Comparison of ENCODE assay signal across 24 cellular contexts in genomic region chr2:141701610-141702009, GRCh38.
DNase-seq lines count a peak whose midpoint lies in the region; ATAC-seq, FAIRE-seq and TF ChIP-seq lines count a peak whose summit lies in the region.
"Had no signal": no experiment of that assay in that cellular context is flagged by ENCODE, and none has a peak within 500 bp of the region (broad histone marks: within the 10 kb centered on the region; RNA-seq: fewer than 3 reads in every experiment).

No MANE protein-coding gene starts in this region.

- TF ChIP-seq EP300 in HepG2 (IDR thresholded peaks at IDR 0.05; ENCODE audit: low read depth in 2 of 2, low read length in 2 of 2) (no peak), HepG2 (CRISPR knock-in tag; IDR thresholded peaks at IDR 0.05; ENCODE audit: borderline replicate concordance) (no peak)

- intact Hi-C loops in HepG2 (cut with micrococcal nuclease; ENCODE audit: unreplicated experiment) (loop anchor here (5.0 kb wide), 1 partner anchor 1976 kb away; no protein-coding TSS in a partner anchor), right lobe of liver (cut with DNase I) (no loop called here)

- H3K4me1 ChIP-seq in liver (ENCODE audit: control insufficient read depth in 4 of 4, insufficient read depth in 4 of 4, low read length in 3 of 4) (peaks cover 0 to 25% (median 19%) of the 10 kb centered on the region in 4 donors), HepG2 (ENCODE audit: insufficient read depth, low read length) (no peaks in the 10 kb centered on the region), right lobe of liver (peaks cover 0 to 15% (median 2%) of the 10 kb centered on the region in 4 donors)
- H3K4me1 ChIP-seq: A549, BE2C, BLaER1, Caco-2 had no signal

- CTCF ChIA-PET in HepG2 (lab: Yijun Ruan, JAX; ENCODE audit: low intra/inter-chr PET ratio, low total read pairs) (no interaction called here), GM10248 (lab: Yijun Ruan, JAX) (interaction anchor here (1.5 kb wide), 1 partner anchor 10 kb away, joined by 4 read pairs; no protein-coding TSS in a partner anchor)

- POLR2A ChIA-PET in HepG2 (lab: Yijun Ruan, JAX) = no interaction called here
- POLR2A ChIA-PET in GM10248 (lab: Yijun Ruan, JAX) = no interaction called here

- no TSS peak for BruUV-seq in HepG2 (replicated peaks; lab: Mats Ljungman, UMichigan)

- WGBS in liver = 24% methylated on average over 3 of the region's 3 CpGs
- WGBS in HepG2 (ENCODE audit: low lambda C conversion rate) = 0% methylated on average over 3 of the region's 3 CpGs
- 13% methylated on average over 3 of the region's 3 CpGs for WGBS in right lobe of liver (ENCODE audit: insufficient coverage, low coverage, low lambda C conversion rate, missing lambda C conversion rate)

- H3K27me3 ChIP-seq in liver (ENCODE audit: control insufficient read depth in 4 of 4, insufficient read depth in 4 of 4, low read length in 3 of 4) (no peaks in the 10 kb centered on the region), HepG2 (ENCODE audit: control insufficient read depth in 1 of 2, insufficient read depth in 2 of 2, low read length in 2 of 2) (no peaks in the 10 kb centered on the region), right lobe of liver (no peaks in the 10 kb centered on the region)
- H3K27me3 ChIP-seq: BE2C, BLaER1 had no signal

- no peak overlapping the region for H3K4me2 ChIP-seq in HepG2 (ENCODE audit: low read depth, low read length)
- H3K4me2 ChIP-seq: A549, BLaER1 had no signal

- ATAC-seq in HepG2 = no peak
- peak; percentile 71 to 87 (median 84) for ATAC-seq in right lobe of liver
- ATAC-seq: A549, GM12878 had no signal

- H3K36me3 ChIP-seq in liver (ENCODE audit: control insufficient read depth in 4 of 4, insufficient read depth in 3 of 4, low read depth in 1 of 4, low read length in 3 of 4) = no peaks in the 10 kb centered on the region
- H3K36me3 ChIP-seq in HepG2 (replicated peaks in 1 of 2; ENCODE audit: control insufficient read depth in 1 of 2, insufficient read depth in 2 of 2, low read length in 2 of 2) = no peaks in the 10 kb centered on the region
- no peaks in the 10 kb centered on the region for H3K36me3 ChIP-seq in right lobe of liver
- H3K36me3 ChIP-seq: BE2C, BLaER1 had no signal

- H3K27ac ChIP-seq in liver (ENCODE audit: low read depth in 1 of 2, low read length in 2 of 2) (peak overlapping the region; percentile 43 to 67), HepG2 (ENCODE audit: extremely low read length, insufficient read depth, low read length) (no peak overlapping the region), VCaP (peak overlapping the region; percentile 88), right lobe of liver (no peak overlapping the region)
- H3K27ac ChIP-seq: 22Rv1, A549, BLaER1 had no signal

- no peak for DNase-seq in HepG2 (ENCODE audit: low spot score)
- DNase-seq in right lobe of liver = no peak
- DNase-seq in NCI-H2081 (lab: John Stamatoyannopoulos, UW) = no peak
- no peak for DNase-seq in GM10248 (ENCODE audit: extremely low spot score)
- DNase-seq in AG20443 (ENCODE audit: low spot score) = no peak
- DNase-seq: BE2C; C1 segment of cervical spinal cord; Caco-2; Calu3; CD4-positive, alpha-beta memory T cell; CD4-positive, CD25-positive, alpha-beta regulatory T cell; CD8-positive, alpha-beta memory T cell; DMS79 treated with DMSO at 0.1 percent for 48 hours; GF-D8 had no signal

- H3K9ac ChIP-seq in liver (ENCODE audit: low read depth in 1 of 2, low read length in 2 of 2) (no peak overlapping the region), HepG2 (ENCODE audit: insufficient read depth, low read depth, low read length) (no peak overlapping the region)
- H3K9ac ChIP-seq: BLaER1 had no signal

- no peak for FAIRE-seq in HepG2 (lab: Jason Lieb, UNC)
- FAIRE-seq: A549, D721Med, G401.6, GM12878, GM12892, GM18507 had no signal

- H4K20me1 ChIP-seq in HepG2 (ENCODE audit: insufficient read depth, low read length) = no peaks in the 10 kb centered on the region
- H4K20me1 ChIP-seq: BLaER1 had no signal

- no peak for TF ChIP-seq CTCF in liver (IDR thresholded peaks at IDR 0.05; ENCODE audit: low read depth, low read length, missing input control)
- no peak for TF ChIP-seq CTCF in HepG2 (CRISPR knock-in tag; IDR thresholded peaks at IDR 0.05)
- TF ChIP-seq CTCF in VCaP (conservative IDR thresholded peaks at IDR 0.05) = no peak
- no peak for TF ChIP-seq CTCF in right lobe of liver (IDR thresholded peaks at IDR 0.05)
- TF ChIP-seq CTCF in GM10248 (IDR thresholded peaks at IDR 0.05; ENCODE audit: control extremely low read depth, extremely low read depth, low read depth, missing control alignments) = no peak

- no peaks in the 10 kb centered on the region for H3K79me2 ChIP-seq in HepG2 (ENCODE audit: insufficient read depth, low read length)

- peak in 1 of 2 donors; percentile 32 for TF ChIP-seq RAD21 in liver (IDR thresholded peaks at IDR 0.05)
- no peak for TF ChIP-seq RAD21 in HepG2 (CRISPR knock-in tag; IDR thresholded peaks at IDR 0.05)

- H3K9me3 ChIP-seq in liver (ENCODE audit: control insufficient read depth in 4 of 4, low read length in 3 of 4) (no peaks in the 10 kb centered on the region), HepG2 (ENCODE audit: low read length) (no peaks in the 10 kb centered on the region), right lobe of liver (no peaks in the 10 kb centered on the region)
- H3K9me3 ChIP-seq: A549, BE2C, BLaER1, Caco-2 had no signal

- H2AFZ ChIP-seq in HepG2 (ENCODE audit: low read length) = no peak overlapping the region

- H3K4me3 ChIP-seq in liver (ENCODE audit: low read depth in 1 of 3, low read length in 3 of 3) (no peak overlapping the region), HepG2 (replicated peaks in 1 of 3; ENCODE audit: insufficient read depth in 1 of 3, low read depth in 2 of 3, low read length in 3 of 3) (no peak overlapping the region), right lobe of liver (no peak overlapping the region)
- H3K4me3 ChIP-seq: A549, BLaER1, GM12878 had no signal

- in situ Hi-C loops in HepG2 (cut with HindIII; ENCODE audit: extremely low pct_ligation_motif_present, low pct_unique_long_range_greater_than_20kb) = no loop called here

- TF ChIP-seq POLR2A in HepG2 (IDR thresholded peaks at IDR 0.05; ENCODE audit: insufficient read depth in 1 of 2, low read depth in 2 of 2, low read length in 2 of 2) = no peak
- no peak for TF ChIP-seq POLR2A in right lobe of liver (IDR thresholded peaks at IDR 0.05)

TF ChIP-seq in liver, 16 proteins besides CTCF, POLR2A, EP300 and RAD21 (continues in another document):
- TF ChIP-seq JUND (IDR thresholded peaks at IDR 0.05) = no peak
- TF ChIP-seq FOXA1 (IDR thresholded peaks at IDR 0.05) = peak; percentile 26
- TF ChIP-seq ZBTB33 (IDR thresholded peaks at IDR 0.05) = no peak
- TF ChIP-seq HNF4A (conservative IDR thresholded peaks at IDR 0.05) = peak in 1 of 2 donors; percentile 41
- no peak for TF ChIP-seq HNF4G (IDR thresholded peaks at IDR 0.05)
- peak; percentile 84 for TF ChIP-seq FOXA2 (IDR thresholded peaks at IDR 0.05)

TF ChIP-seq in HepG2, 621 proteins besides CTCF, POLR2A, EP300 and RAD21 (continues in another document):
- TF ChIP-seq THAP8 (CRISPR knock-in tag; IDR thresholded peaks at IDR 0.05; ENCODE audit: borderline replicate concordance) = no peak
- no peak for TF ChIP-seq HMGXB3 (CRISPR knock-in tag; IDR thresholded peaks at IDR 0.05; ENCODE audit: borderline replicate concordance)
- TF ChIP-seq CHD4 (IDR thresholded peaks at IDR 0.05; ENCODE audit: borderline replicate concordance, low read length) = no peak
- no peak for TF ChIP-seq CSRNP2 (CRISPR knock-in tag; conservative IDR thresholded peaks at IDR 0.05; ENCODE audit: low read depth)

Comparison
In these comparisons a context has a peak if more than half of its experiments do, and no peak if none do; other contexts are left out.
1. H3K27ac ChIP-seq: peak in liver (2 of 2) and VCaP (single experiment); none in HepG2 (single experiment) and right lobe of liver (0 of 3).